Comparison of ENCODE assay signal across 8 cellular contexts in genomic region chr12:42588981-42589464, GRCh38. TPM values are rescaled to one million over a fixed set of nuclear protein-coding genes. Genes with fewer than 3 reads are reported as not detected.
A peak's percentile ranks its signal among the peaks of the same experiment; 100 is the strongest.
DNase-seq lines count a peak whose midpoint lies in the region; ATAC-seq and TF ChIP-seq lines count a peak whose summit lies in the region.

No MANE protein-coding gene starts in this region.

- TF ChIP-seq CTCF in RWPE2 (IDR thresholded peaks at IDR 0.05; ENCODE audit: poor library complexity, severe bottlenecking) (peak; percentile 86), mesothelial cell of epicardium (IDR thresholded peaks at IDR 0.05; ENCODE audit: unreplicated experiment) (no peak)

- peak; percentile 31 for ATAC-seq in GM18867 (IDR thresholded peaks at IDR 0.05; ENCODE audit: unreplicated experiment)
- peak; percentile 27 for ATAC-seq in HG03095 (IDR thresholded peaks at IDR 0.05; ENCODE audit: unreplicated experiment)
- peak; percentile 54 for ATAC-seq in RWPE2 (ENCODE audit: low read depth)

- H3K4me3 ChIP-seq in RWPE2 (ENCODE audit: severe bottlenecking) (peak overlapping the region; percentile 63), ectodermal cell (ENCODE audit: insufficient read depth, low read depth, low read length) (peak overlapping the region; percentile 77), urinary bladder (ENCODE audit: low read depth, low read length) (peak overlapping the region; percentile 83)

- H3K9me3 ChIP-seq in RWPE2 (ENCODE audit: severe bottlenecking) (no peaks in the 10 kb centered on the region), ectodermal cell (ENCODE audit: control insufficient read depth, low read length) (no peaks in the 10 kb centered on the region)

- H3K27me3 ChIP-seq in RWPE2 (ENCODE audit: insufficient read depth, poor library complexity, severe bottlenecking) (no peaks in the 10 kb centered on the region), ectodermal cell (ENCODE audit: control insufficient read depth, insufficient read depth, low read length, poor library complexity, severe bottlenecking) (peaks cover 42% of the 10 kb centered on the region)

- no peaks in the 10 kb centered on the region for H3K27me3 Mint-ChIP-seq in mesothelial cell of epicardium (ENCODE audit: low read depth)

- H3K36me3 ChIP-seq in RWPE2 (ENCODE audit: low read depth) = no peaks in the 10 kb centered on the region
- H3K36me3 ChIP-seq in ectodermal cell (ENCODE audit: control insufficient read depth, insufficient read depth, low read length) = no peaks in the 10 kb centered on the region
- H3K36me3 ChIP-seq in urinary bladder (ENCODE audit: insufficient read depth) = no peaks in the 10 kb centered on the region

- no peaks in the 10 kb centered on the region for H3K36me3 Mint-ChIP-seq in mesothelial cell of epicardium

- DNase-seq in Ammon's horn (ENCODE audit: low spot score) = peak; percentile 42
- DNase-seq in RWPE2 (ENCODE audit: low spot score) = no peak
- peak; percentile 33 to 70 for DNase-seq in mesothelial cell of epicardium (ENCODE audit: low spot score in 2 of 2, unreplicated experiment in 2 of 2)
- DNase-seq in NAMALWA (ENCODE audit: low spot score) = no peak

- H3K4me1 Mint-ChIP-seq in mesothelial cell of epicardium = peaks cover 45% of the 10 kb centered on the region

- H3K27ac Mint-ChIP-seq in mesothelial cell of epicardium = peak overlapping the region; percentile 92

- H3K27ac ChIP-seq in RWPE2 (ENCODE audit: poor library complexity, severe bottlenecking) (no peak overlapping the region), ectodermal cell (ENCODE audit: insufficient read depth, low read depth, low read length, poor library complexity, severe bottlenecking) (no peak overlapping the region), urinary bladder (ENCODE audit: low read depth) (peak overlapping the region; percentile 83)

- 1% methylated on average over 38 of the region's 38 CpGs for WGBS in ectodermal cell, 2 experiments
- under 1% methylated on average over 38 of the region's 38 CpGs for WGBS in urinary bladder

- H3K4me3 Mint-ChIP-seq in mesothelial cell of epicardium = peak overlapping the region; percentile 88

- peaks cover 6% of the 10 kb centered on the region for H3K4me1 ChIP-seq in RWPE2 (ENCODE audit: insufficient read depth, poor library complexity, severe bottlenecking)
- H3K4me1 ChIP-seq in ectodermal cell (ENCODE audit: control insufficient read depth, insufficient read depth, low read length) = peaks cover 5% of the 10 kb centered on the region
- peaks cover 2% of the 10 kb centered on the region for H3K4me1 ChIP-seq in urinary bladder (ENCODE audit: insufficient read depth)

- no peaks in the 10 kb centered on the region for H3K9me3 Mint-ChIP-seq in mesothelial cell of epicardium

RNA-seq across cellular contexts. Expression of gene PRICKLE1, which starts 0.5 kb away (rescaled TPM):
- polyA plus RNA-seq in ectodermal cell (2013, experiment 1 of 4) = 4.8 TPM
- 4.7 TPM for polyA plus RNA-seq in ectodermal cell (2013, experiment 2 of 4)
- polyA plus RNA-seq in ectodermal cell (2013, experiment 3 of 4) = 4.9 TPM
- 5.1 TPM for polyA plus RNA-seq in ectodermal cell (2013, experiment 4 of 4)
- total RNA-seq in mesothelial cell of epicardium (79.4 to 89.1 TPM (median 80.7 TPM) in 3 replicates), urinary bladder (59.7 TPM)
- polyA plus RNA-seq in urinary bladder = 8.9 TPM

Comparison
In these comparisons a context has a peak if more than half of its experiments do, and no peak if none do; other contexts are left out.
1. DNase-seq: peak in Ammon's horn (single experiment) and mesothelial cell of epicardium (2 of 2); none in RWPE2 (single experiment) and NAMALWA (single experiment).
2. Peak in every context shown above with its lines, with median percentiles within 50 percentile points of each other: ATAC-seq and H3K4me3 ChIP-seq.